Comparison of ENCODE assay signal across 11 cellular contexts in genomic region chr3:128232421-128233180, GRCh38.
"Had no signal": no experiment of that assay in that cellular context is flagged by ENCODE, and none has a peak within 500 bp of the region (broad histone marks: within the 10 kb centered on the region; RNA-seq: fewer than 3 reads in every experiment).

No MANE protein-coding gene starts in this region.

- H3K36me3 ChIP-seq: gastroesophageal sphincter, transverse colon had no signal

- H3K9me3 ChIP-seq: gastroesophageal sphincter, transverse colon had no signal

- H3K27me3 ChIP-seq: gastroesophageal sphincter, transverse colon had no signal

- DNase-seq: activated CD4-positive, alpha-beta T cell treated with anti-CD3 and anti-CD28 coated beads for 48 hours; activated naive CD4-positive, alpha-beta T cell treated with Interleukin-2 at 50 U/mL for 16 hours; effector memory CD4-positive, alpha-beta T cell; naive thymus-derived CD8-positive, alpha-beta T cell; nucleus accumbens; right cardiac atrium; T-helper 1 cell; transverse colon had no signal

- ATAC-seq: gastroesophageal sphincter; naive thymus-derived CD8-positive, alpha-beta T cell; right cardiac atrium; stimulated activated memory B cell treated with anti-CD40 and anti-IgM and Interleukin-4, amounts not matched to agents 10 μg/mL and 1 μg/mL and 100 μg/mL, for 72 hours had no signal

- H3K4me3 ChIP-seq: gastroesophageal sphincter, lung, transverse colon had no signal

- H3K27ac ChIP-seq: gastroesophageal sphincter, transverse colon had no signal
